16 cellular contexts compared by ENCODE assay signal in the genomic region with DNA sequence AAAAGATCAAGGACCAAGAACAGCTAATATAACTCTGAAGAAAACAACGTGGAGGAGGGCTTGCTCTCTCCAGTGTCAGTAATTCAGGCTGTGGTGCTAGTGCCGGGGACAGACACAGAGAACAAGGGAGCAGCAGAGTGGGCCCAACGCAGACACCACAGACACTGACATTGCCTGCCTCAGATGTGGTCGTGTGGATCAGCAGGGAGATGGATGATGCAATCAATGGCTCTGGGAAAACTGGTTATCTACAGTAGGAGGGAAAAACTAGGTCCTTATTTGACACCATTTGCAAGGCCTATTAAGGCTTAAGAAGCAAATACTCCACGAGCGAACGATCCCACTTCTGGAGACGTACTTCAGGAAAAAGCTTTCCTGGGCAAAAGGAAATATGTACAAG. TPM values are rescaled to one million over a fixed set of nuclear protein-coding genes. Genes with fewer than 3 reads are reported as not detected.
DNase-seq lines count a peak whose midpoint lies in the region; ATAC-seq and TF ChIP-seq lines count a peak whose summit lies in the region.
"Had no signal": no experiment of that assay in that cellular context is flagged by ENCODE, and none has a peak within 500 bp of the region (broad histone marks: within the 10 kb centered on the region; RNA-seq: fewer than 3 reads in every experiment).

No MANE protein-coding gene starts in this region.

- ATAC-seq in GM19452 (IDR thresholded peaks at IDR 0.05; ENCODE audit: unreplicated experiment) (no peak), HG02938 (IDR thresholded peaks at IDR 0.05; ENCODE audit: unreplicated experiment) (no peak), GM18519 (IDR thresholded peaks at IDR 0.05; ENCODE audit: low FRiP score, unreplicated experiment) (no peak)

- CTCF ChIA-PET in Caco-2 (lab: Charles Lee), result no interaction called here

- POLR2A ChIA-PET in Caco-2 (lab: Charles Lee), result no interaction called here

- DNase-seq in Caco-2 (peak in 1 of 2 experiments; percentile 41), KBM-7 (peak; percentile 24), brain microvascular endothelial cell (peak; percentile 37), mesenchymal stem cell (peak; percentile 72)
- no peak for DNase-seq in stimulated activated CD4-positive, alpha-beta T cell treated with anti-CD3 and anti-CD28 coated beads, Interleukin-2, amount 100 ng/mL, for 48 hours
- DNase-seq: anterior cingulate cortex; effector memory CD4-positive, alpha-beta T cell; heart right ventricle; KG1; SHP77; stimulated activated CD4-positive, alpha-beta T cell treated with anti-CD3 and anti-CD28 coated beads, Interleukin-4, amount 100 ng/mL, for 4 hours; stomach had no signal

- peaks cover 9% of the 10 kb centered on the region for H3K9me3 Mint-ChIP-seq in Caco-2 (ENCODE audit: unreplicated experiment)

- H3K4me2 ChIP-seq in mesenchymal stem cell (ENCODE audit: low read length, poor library complexity, severe bottlenecking), result no peak overlapping the region

- H3K79me1 ChIP-seq in mesenchymal stem cell (replicated peaks; ENCODE audit: low read length, poor library complexity, severe bottlenecking), result peaks cover 5% of the 10 kb centered on the region

- no peak overlapping the region for H2BK12ac ChIP-seq in mesenchymal stem cell (ENCODE audit: low read length in 2 of 2)

- H3K27ac ChIP-seq in brain microvascular endothelial cell, result peak overlapping the region; percentile 9
- no peak overlapping the region for H3K27ac ChIP-seq in mesenchymal stem cell (ENCODE audit: low read length, poor library complexity, severe bottlenecking)
- H3K27ac ChIP-seq: heart right ventricle, stomach had no signal

- peak overlapping the region; percentile 76 for H3K27ac Mint-ChIP-seq in Caco-2 (ENCODE audit: unreplicated experiment)

- no peak overlapping the region for H3K23ac ChIP-seq in mesenchymal stem cell (ENCODE audit: low read length in 2 of 2)

- H2BK120ac ChIP-seq in mesenchymal stem cell (ENCODE audit: low read depth, low read length), result no peak overlapping the region

- H3K4me3 ChIP-seq in Caco-2 (ENCODE audit: low read depth, low read length) (no peak overlapping the region), brain microvascular endothelial cell (ENCODE audit: low read depth, low read length) (no peak overlapping the region), mesenchymal stem cell (ENCODE audit: insufficient read depth in 1 of 2, low read depth in 1 of 2, low read length in 2 of 2) (no peak overlapping the region)
- H3K4me3 ChIP-seq: HAP-1, heart right ventricle, stomach had no signal

- peak overlapping the region in 1 of 2 experiments; percentile 37 for H3K18ac ChIP-seq in mesenchymal stem cell (ENCODE audit: low read depth in 1 of 2, low read length in 2 of 2)

- H3K27me3 Mint-ChIP-seq in Caco-2 (ENCODE audit: insufficient read depth, unreplicated experiment), result no peaks in the 10 kb centered on the region

- H3K36me3 ChIP-seq in Caco-2 (ENCODE audit: control insufficient read depth, insufficient read depth, low read length) (no peaks in the 10 kb centered on the region), brain microvascular endothelial cell (replicated peaks) (no peaks in the 10 kb centered on the region), mesenchymal stem cell (ENCODE audit: control insufficient read depth in 1 of 2, insufficient read depth in 2 of 2, low read depth in 1 of 2, low read length in 2 of 2) (no peaks in the 10 kb centered on the region)
- H3K36me3 ChIP-seq: stomach had no signal

- peaks cover 13% of the 10 kb centered on the region for H3K36me3 Mint-ChIP-seq in Caco-2 (ENCODE audit: insufficient read depth, unreplicated experiment)

- in situ Hi-C loops in KBM-7 (cut with MboI; ENCODE audit: low pct_unique_long_range_greater_than_20kb, low sequenced_read_pairs) (no loop called here), brain microvascular endothelial cell (cut with HindIII; ENCODE audit: low pct_ligation_motif_present, low sequenced_read_pairs) (no loop called here)

- H3K9ac ChIP-seq in mesenchymal stem cell (ENCODE audit: low read length), result no peak overlapping the region

- H3K4me3 Mint-ChIP-seq in Caco-2 (ENCODE audit: unreplicated experiment), result peak overlapping the region; percentile 17

- peaks cover 35% of the 10 kb centered on the region for H3K4me1 Mint-ChIP-seq in Caco-2 (ENCODE audit: low read depth, unreplicated experiment)

- no peak overlapping the region for H4K91ac ChIP-seq in mesenchymal stem cell (ENCODE audit: low read length)

- 65% methylated on average over 8 of the region's 8 CpGs for WGBS in mesenchymal stem cell

- intact Hi-C loops in Caco-2 (cut with micrococcal nuclease; ENCODE audit: unreplicated experiment), result no loop called here

- H2BK5ac ChIP-seq in mesenchymal stem cell (ENCODE audit: low read depth, low read length, poor library complexity, severe bottlenecking), result no peak overlapping the region

- H3K4me1 ChIP-seq in Caco-2 (peaks cover 5% of the 10 kb centered on the region; the same call in 1 of the 2 replicates), mesenchymal stem cell (ENCODE audit: control insufficient read depth, insufficient read depth, low read depth, low read length) (peaks cover 2% of the 10 kb centered on the region)
- H3K4me1 ChIP-seq: HAP-1 had no signal

- H4K8ac ChIP-seq in mesenchymal stem cell (ENCODE audit: low read length), result peak overlapping the region; percentile 2

- H3K4ac ChIP-seq in mesenchymal stem cell (ENCODE audit: low read depth in 1 of 2, low read length in 2 of 2), result no peak overlapping the region

- H2AK5ac ChIP-seq in mesenchymal stem cell (ENCODE audit: low read length, severe bottlenecking), result no peak overlapping the region

- H3K14ac ChIP-seq in mesenchymal stem cell (ENCODE audit: low read length in 2 of 2), result no peak overlapping the region

- H3K9me3 ChIP-seq in Caco-2 (no peaks in the 10 kb centered on the region), mesenchymal stem cell (ENCODE audit: control insufficient read depth, low read length) (no peaks in the 10 kb centered on the region)
- H3K9me3 ChIP-seq: stomach had no signal

- TF ChIP-seq CTCF in Caco-2 (IDR thresholded peaks at IDR 0.05; ENCODE audit: insufficient read depth in 1 of 2, low read depth in 1 of 2, low read length in 1 of 2, severe bottlenecking in 1 of 2, unreplicated experiment in 1 of 2), result no peak
- no peak for TF ChIP-seq CTCF in brain microvascular endothelial cell (IDR thresholded peaks at IDR 0.05; ENCODE audit: low read depth, low read length, missing control alignments)

- H3K27me3 ChIP-seq in Caco-2 (replicated peaks; ENCODE audit: control insufficient read depth, insufficient read depth, low read length) (no peaks in the 10 kb centered on the region), brain microvascular endothelial cell (replicated peaks) (no peaks in the 10 kb centered on the region), mesenchymal stem cell (ENCODE audit: control insufficient read depth in 1 of 2, insufficient read depth in 1 of 2, low read length in 2 of 2) (no peaks in the 10 kb centered on the region)
- H3K27me3 ChIP-seq: heart right ventricle, stomach had no signal

- no peak overlapping the region for H2AFZ ChIP-seq in mesenchymal stem cell (ENCODE audit: low read depth, low read length)

- BruUV-seq in Caco-2 (replicated peaks; lab: Mats Ljungman, UMichigan), result no TSS peak

- H2BK15ac ChIP-seq in mesenchymal stem cell (ENCODE audit: low read depth, poor library complexity, severe bottlenecking), result no peak overlapping the region

RNA-seq across cellular contexts. Expression of a gene that starts 36.1 kb away (rescaled TPM):
- total RNA-seq in Caco-2 (2022), result 350 and 379 TPM in 2 replicates
- 768 TPM for polyA plus RNA-seq in mesenchymal stem cell (2013, experiment 1 of 2)
- polyA plus RNA-seq in mesenchymal stem cell (2013, experiment 2 of 2), result 740 TPM

RNA-seq across cellular contexts. Expression of a gene that starts 36.3 kb away (rescaled TPM):
- 209 TPM in 2 replicates for total RNA-seq in Caco-2 (2022)
- polyA plus RNA-seq in mesenchymal stem cell (2013, experiment 1 of 2), result 369 TPM
- polyA plus RNA-seq in mesenchymal stem cell (2013, experiment 2 of 2), result 372 TPM

Comparison
In these comparisons a context has a peak if more than half of its experiments do, and no peak if none do; other contexts are left out.
1. DNase-seq: peak in KBM-7 (single experiment), brain microvascular endothelial cell (single experiment) and mesenchymal stem cell (single experiment); none in stimulated activated CD4-positive, alpha-beta T cell treated with anti-CD3 and anti-CD28 coated beads, Interleukin-2, amount 100 ng/mL, for 48 hours (0 of 2).